ENCODE assay signal across 1 cellular context in genomic region chr14:28983279-28983678, GRCh38.
TF ChIP-seq lines count a peak whose summit lies in the region.

No MANE protein-coding gene starts in this region.

TF ChIP-seq in GM12878, 131 proteins besides CTCF, POLR2A, EP300 and RAD21 (continued from another document):
- TF ChIP-seq PRDM15 (CRISPR knock-in tag; IDR thresholded peaks at IDR 0.05) (no peak), RELB (IDR thresholded peaks at IDR 0.05; ENCODE audit: low read depth) (no peak), ZBED1 (IDR thresholded peaks at IDR 0.05; ENCODE audit: borderline replicate concordance) (no peak), BRCA1 (IDR thresholded peaks at IDR 0.05; ENCODE audit: low read depth, low read length) (no peak), ZNF687 (IDR thresholded peaks at IDR 0.05) (no peak), EZH2 (IDR thresholded peaks at IDR 0.05; ENCODE audit: borderline replicate concordance, control insufficient read depth, low read depth, low read length) (no peak), HDAC6 (IDR thresholded peaks at IDR 0.05; ENCODE audit: unreplicated experiment) (no peak)
